Comparison of ENCODE assay signal across 22 cellular contexts in genomic region chr1:67170751-67171573, GRCh38. TPM values are rescaled to one million over a fixed set of nuclear protein-coding genes. Genes with fewer than 3 reads are reported as not detected.
A peak's percentile ranks its signal among the peaks of the same experiment; 100 is the strongest.
DNase-seq lines count a peak whose midpoint lies in the region; ATAC-seq and TF ChIP-seq lines count a peak whose summit lies in the region.
"Had no signal": no experiment of that assay in that cellular context is flagged by ENCODE, and none has a peak within 500 bp of the region (broad histone marks: within the 10 kb centered on the region; RNA-seq: fewer than 3 reads in every experiment).

No MANE protein-coding gene starts in this region.

- H2AFZ ChIP-seq in OCI-LY7 (ENCODE audit: low read length), result 0 out of 2 replicates have a peak overlapping the region, but pooled peaks have one; percentile 2
- H2AFZ ChIP-seq: GM23338 had no signal

- H3K4me2 ChIP-seq in OCI-LY7 (ENCODE audit: low read length), result no peak overlapping the region
- H3K4me2 ChIP-seq: A549, GM23338 had no signal

- peak; percentile 74 for DNase-seq in activated CD8-positive, alpha-beta memory T cell treated with anti-CD3 and anti-CD28 coated beads, Interleukin-2, amount 10 ng/mL, durations not matched to agents 7 days and 5 days
- no peak for DNase-seq in activated CD8-positive, alpha-beta memory T cell treated with anti-CD3 and anti-CD28 coated beads, Interleukin-2, amount 50 U/mL, for 48 hours
- DNase-seq in OCI-LY7 (ENCODE audit: low spot score), result no peak
- no peak for DNase-seq in activated naive CD4-positive, alpha-beta T cell treated with anti-CD3 and anti-CD28 coated beads, Interleukin-2, amount 50 U/mL, for 72 hours (ENCODE audit: low spot score in 2 of 2)
- no peak for DNase-seq in stimulated activated effector memory CD8-positive, alpha-beta T cell treated with anti-CD3 and anti-CD28 coated beads, Interleukin-12 subunit alpha, Interleukin-12 subunit beta, amount 100 ng/mL, for 72 hours (ENCODE audit: low spot score in 2 of 2)
- no peak for DNase-seq in WTC11 (ENCODE audit: low spot score)
- DNase-seq in stimulated activated naive CD4-positive, alpha-beta T cell treated with Interleukin-2 at 50 U/mL for 16 hours (lab: John Stamatoyannopoulos, UW), result no peak
- DNase-seq in globus pallidus (ENCODE audit: low spot score), result no peak
- DNase-seq: dorsolateral prefrontal cortex, glutamatergic neuron, NCI-H1694 treated with DMSO at 0.1 percent for 48 hours, NCI-H345, psoas muscle, SHP77, T1000 had no signal

- H3K79me2 ChIP-seq in OCI-LY7 (ENCODE audit: insufficient read depth, low read depth, low read length), result no peaks in the 10 kb centered on the region

- peaks cover 7% of the 10 kb centered on the region for H3K36me3 Mint-ChIP-seq in activated CD8-positive, alpha-beta memory T cell treated with anti-CD3 and anti-CD28 coated beads, Interleukin-2, amount 10 ng/mL, durations not matched to agents 7 days and 5 days
- peaks cover 3 to 47% of the 10 kb centered on the region in 2 donors for H3K36me3 Mint-ChIP-seq in activated naive CD4-positive, alpha-beta T cell treated with anti-CD3 and anti-CD28 coated beads, Interleukin-2, amount 50 U/mL, for 72 hours
- H3K36me3 Mint-ChIP-seq in stimulated activated effector memory CD8-positive, alpha-beta T cell treated with anti-CD3 and anti-CD28 coated beads, Interleukin-12 subunit alpha, Interleukin-12 subunit beta, amount 100 ng/mL, for 72 hours, result peaks cover 94% of the 10 kb centered on the region
- no peaks in the 10 kb centered on the region for H3K36me3 Mint-ChIP-seq in WTC11
- H3K36me3 Mint-ChIP-seq: CD14-positive monocyte had no signal

- H3K4me3 Mint-ChIP-seq in activated CD8-positive, alpha-beta memory T cell treated with anti-CD3 and anti-CD28 coated beads, Interleukin-2, amount 10 ng/mL, durations not matched to agents 7 days and 5 days, result peak overlapping the region; percentile 28
- H3K4me3 Mint-ChIP-seq in stimulated activated effector memory CD8-positive, alpha-beta T cell treated with anti-CD3 and anti-CD28 coated beads, Interleukin-12 subunit alpha, Interleukin-12 subunit beta, amount 100 ng/mL, for 72 hours, result peak overlapping the region; percentile 63
- no peak overlapping the region for H3K4me3 Mint-ChIP-seq in WTC11
- H3K4me3 Mint-ChIP-seq: CD14-positive monocyte, GM23338 had no signal

- no peaks in the 10 kb centered on the region for H4K20me1 ChIP-seq in OCI-LY7 (ENCODE audit: insufficient read depth, low read length)

- POLR2A ChIA-PET in OCI-LY7 (lab: Charles Lee), result no interaction called here
- POLR2A ChIA-PET in WTC11 (lab: Charles Lee), result no interaction called here

- H3K4me3 ChIP-seq in OCI-LY7 (ENCODE audit: low read depth, low read length, poor library complexity, severe bottlenecking), result no peak overlapping the region
- H3K4me3 ChIP-seq: A549, breast epithelium, dorsolateral prefrontal cortex, esophagus muscularis mucosa, GM23338, psoas muscle had no signal

- H3K9me3 ChIP-seq in OCI-LY7 (ENCODE audit: low read length), result no peaks in the 10 kb centered on the region
- H3K9me3 ChIP-seq: A549, breast epithelium, esophagus muscularis mucosa, psoas muscle had no signal

- peaks cover 48% of the 10 kb centered on the region for H3K4me1 Mint-ChIP-seq in activated CD8-positive, alpha-beta memory T cell treated with anti-CD3 and anti-CD28 coated beads, Interleukin-2, amount 10 ng/mL, durations not matched to agents 7 days and 5 days
- H3K4me1 Mint-ChIP-seq in stimulated activated effector memory CD8-positive, alpha-beta T cell treated with anti-CD3 and anti-CD28 coated beads, Interleukin-12 subunit alpha, Interleukin-12 subunit beta, amount 100 ng/mL, for 72 hours, result peaks cover 38% of the 10 kb centered on the region
- H3K4me1 Mint-ChIP-seq in WTC11, result no peaks in the 10 kb centered on the region
- H3K4me1 Mint-ChIP-seq: CD14-positive monocyte, GM23338 had no signal

- H3K4me1 ChIP-seq in OCI-LY7 (ENCODE audit: insufficient read depth, low read length, poor library complexity, severe bottlenecking), result no peaks in the 10 kb centered on the region
- H3K4me1 ChIP-seq: A549, breast epithelium, esophagus muscularis mucosa, psoas muscle had no signal

- TF ChIP-seq CTCF in OCI-LY7 (conservative IDR thresholded peaks at IDR 0.05; ENCODE audit: low read length) (no peak), WTC11 (IDR thresholded peaks at IDR 0.05) (no peak)

- H3K27me3 Mint-ChIP-seq in activated CD8-positive, alpha-beta memory T cell treated with anti-CD3 and anti-CD28 coated beads, Interleukin-2, amount 10 ng/mL, durations not matched to agents 7 days and 5 days, result peaks cover 24% of the 10 kb centered on the region
- no peaks in the 10 kb centered on the region for H3K27me3 Mint-ChIP-seq in WTC11 (ENCODE audit: low read depth)

- H3K9me2 ChIP-seq in OCI-LY7 (ENCODE audit: insufficient read depth, low read length), result 0 out of 2 replicates have a peak, but pooled peaks cover 5% of the 10 kb centered on the region

- peak; percentile 47 for ATAC-seq in activated CD8-positive, alpha-beta memory T cell treated with anti-CD3 and anti-CD28 coated beads, Interleukin-2, amount 10 ng/mL, durations not matched to agents 7 days and 5 days
- peak; percentile 3 to 6 for ATAC-seq in activated naive CD4-positive, alpha-beta T cell treated with anti-CD3 and anti-CD28 coated beads, Interleukin-2, amount 50 U/mL, for 72 hours
- ATAC-seq in stimulated activated effector memory CD8-positive, alpha-beta T cell treated with anti-CD3 and anti-CD28 coated beads, Interleukin-12 subunit alpha, Interleukin-12 subunit beta, amount 100 ng/mL, for 72 hours, result peak; percentile 1
- ATAC-seq in WTC11, result no peak
- ATAC-seq: A549, GM23338, psoas muscle had no signal

- intact Hi-C loops in OCI-LY7 (cut with micrococcal nuclease; ENCODE audit: unreplicated experiment), result no loop called here

- no peaks in the 10 kb centered on the region for H3K36me3 ChIP-seq in OCI-LY7 (ENCODE audit: insufficient read depth, low read length)
- H3K36me3 ChIP-seq: breast epithelium, esophagus muscularis mucosa had no signal

- CTCF ChIA-PET in activated CD8-positive, alpha-beta memory T cell treated with anti-CD3 and anti-CD28 coated beads, Interleukin-2, amount 10 ng/mL, durations not matched to agents 7 days and 5 days (lab: Charles Lee), result interaction anchor here (1.0 to 4.3 kb wide), 5 partner anchors 21 to 43 kb away, joined by 3 to 15 read pairs (median 6); no protein-coding TSS in a partner anchor
- CTCF ChIA-PET in OCI-LY7 (lab: Charles Lee; ENCODE audit: unreplicated experiment), result no interaction called here
- CTCF ChIA-PET in WTC11 (lab: Charles Lee), result interaction anchor here (0.7 to 1.6 kb wide), 3 partner anchors 22 to 595 kb away, joined by 3 read pairs; no protein-coding TSS in a partner anchor

- H3K9me3 Mint-ChIP-seq in activated CD8-positive, alpha-beta memory T cell treated with anti-CD3 and anti-CD28 coated beads, Interleukin-2, amount 10 ng/mL, durations not matched to agents 7 days and 5 days (ENCODE audit: low read depth), result no peaks in the 10 kb centered on the region
- peaks cover 6 to 8% of the 10 kb centered on the region in 2 donors for H3K9me3 Mint-ChIP-seq in activated naive CD4-positive, alpha-beta T cell treated with anti-CD3 and anti-CD28 coated beads, Interleukin-2, amount 50 U/mL, for 72 hours
- peaks cover 3% of the 10 kb centered on the region for H3K9me3 Mint-ChIP-seq in stimulated activated effector memory CD8-positive, alpha-beta T cell treated with anti-CD3 and anti-CD28 coated beads, Interleukin-12 subunit alpha, Interleukin-12 subunit beta, amount 100 ng/mL, for 72 hours
- H3K9me3 Mint-ChIP-seq in WTC11, result no peaks in the 10 kb centered on the region; the same call in 1 of the 2 replicates
- H3K9me3 Mint-ChIP-seq: GM23338 had no signal

- no TSS peak for BruUV-seq in OCI-LY7 (replicated peaks; lab: Mats Ljungman, UMichigan)

- peak overlapping the region; percentile 80 for H3K27ac Mint-ChIP-seq in activated CD8-positive, alpha-beta memory T cell treated with anti-CD3 and anti-CD28 coated beads, Interleukin-2, amount 10 ng/mL, durations not matched to agents 7 days and 5 days
- H3K27ac Mint-ChIP-seq in activated naive CD4-positive, alpha-beta T cell treated with anti-CD3 and anti-CD28 coated beads, Interleukin-2, amount 50 U/mL, for 72 hours, result peak overlapping the region; percentile 93 to 100
- H3K27ac Mint-ChIP-seq in stimulated activated effector memory CD8-positive, alpha-beta T cell treated with anti-CD3 and anti-CD28 coated beads, Interleukin-12 subunit alpha, Interleukin-12 subunit beta, amount 100 ng/mL, for 72 hours, result peak overlapping the region; percentile 98
- H3K27ac Mint-ChIP-seq in WTC11, result no peak overlapping the region
- H3K27ac Mint-ChIP-seq: CD14-positive monocyte, GM23338 had no signal

- H3K27ac ChIP-seq in OCI-LY7 (ENCODE audit: low read depth, low read length, poor library complexity, severe bottlenecking), result no peak overlapping the region
- H3K27ac ChIP-seq: A549, breast epithelium, dorsolateral prefrontal cortex, esophagus muscularis mucosa, psoas muscle had no signal

TF ChIP-seq in WTC11, 78 proteins besides CTCF, POLR2A, EP300 and RAD21 (continues in another document):
- no peak for TF ChIP-seq SOX15 (CRISPR knock-in tag; IDR thresholded peaks at IDR 0.05)
- no peak for TF ChIP-seq HMGXB4 (CRISPR knock-in tag; IDR thresholded peaks at IDR 0.05)

RNA-seq across cellular contexts. Expression of gene IL23R, which starts 4.7 kb away (rescaled TPM):
- 1 to 10 TPM in 1 of 2 experiments, under 1 TPM in 1; 0.53 to 2.2 TPM for total RNA-seq in activated CD8-positive, alpha-beta memory T cell treated with anti-CD3 and anti-CD28 coated beads, Interleukin-2, amount 10 ng/mL, durations not matched to agents 7 days and 5 days
- total RNA-seq in OCI-LY7 (2014; rRNA removed; shearing (Covaris generic)), result not detected in 2 replicates
- total RNA-seq in OCI-LY7 (2022) (0.13 and 0.23 TPM in 2 replicates), WTC11 (2021) (not detected in 3 replicates)
- 10 to 100 TPM in 1 of 2 donors, under 1 TPM in 1; 0.87 to 15.6 TPM for total RNA-seq in activated naive CD4-positive, alpha-beta T cell treated with anti-CD3 and anti-CD28 coated beads, Interleukin-2, amount 50 U/mL, for 72 hours
- total RNA-seq: breast epithelium, esophagus muscularis mucosa, GM23338, MCF 10A, psoas muscle had no signal

RNA-seq across cellular contexts. Expression of gene C1orf141, which starts 36.2 kb away (rescaled TPM):
- not detected for total RNA-seq in activated CD8-positive, alpha-beta memory T cell treated with anti-CD3 and anti-CD28 coated beads, Interleukin-2, amount 10 ng/mL, durations not matched to agents 7 days and 5 days
- not detected in 2 replicates for total RNA-seq in OCI-LY7 (2014; rRNA removed; shearing (Covaris generic))
- total RNA-seq in OCI-LY7 (2022) (not detected in 2 replicates), WTC11 (2021) (not detected in 3 replicates)
- total RNA-seq in activated naive CD4-positive, alpha-beta T cell treated with anti-CD3 and anti-CD28 coated beads, Interleukin-2, amount 50 U/mL, for 72 hours, result under 1 TPM in 1 of 2 donors, not detected in 1; 0.41 TPM
- total RNA-seq: breast epithelium, esophagus muscularis mucosa, GM23338, MCF 10A, psoas muscle, urinary bladder had no signal
